In genomic region chr9:122446819-122447484, GRCh38 we compare ENCODE assay signal across 1 cellular context.
A peak's percentile ranks its signal among the peaks of the same experiment; 100 is the strongest.
TF ChIP-seq lines count a peak whose summit lies in the region.

No MANE protein-coding gene starts in this region.

TF ChIP-seq in K562, 482 proteins besides CTCF, POLR2A, EP300 and RAD21 (continued from another document and continues in another):
- TF ChIP-seq, protein P1, sequence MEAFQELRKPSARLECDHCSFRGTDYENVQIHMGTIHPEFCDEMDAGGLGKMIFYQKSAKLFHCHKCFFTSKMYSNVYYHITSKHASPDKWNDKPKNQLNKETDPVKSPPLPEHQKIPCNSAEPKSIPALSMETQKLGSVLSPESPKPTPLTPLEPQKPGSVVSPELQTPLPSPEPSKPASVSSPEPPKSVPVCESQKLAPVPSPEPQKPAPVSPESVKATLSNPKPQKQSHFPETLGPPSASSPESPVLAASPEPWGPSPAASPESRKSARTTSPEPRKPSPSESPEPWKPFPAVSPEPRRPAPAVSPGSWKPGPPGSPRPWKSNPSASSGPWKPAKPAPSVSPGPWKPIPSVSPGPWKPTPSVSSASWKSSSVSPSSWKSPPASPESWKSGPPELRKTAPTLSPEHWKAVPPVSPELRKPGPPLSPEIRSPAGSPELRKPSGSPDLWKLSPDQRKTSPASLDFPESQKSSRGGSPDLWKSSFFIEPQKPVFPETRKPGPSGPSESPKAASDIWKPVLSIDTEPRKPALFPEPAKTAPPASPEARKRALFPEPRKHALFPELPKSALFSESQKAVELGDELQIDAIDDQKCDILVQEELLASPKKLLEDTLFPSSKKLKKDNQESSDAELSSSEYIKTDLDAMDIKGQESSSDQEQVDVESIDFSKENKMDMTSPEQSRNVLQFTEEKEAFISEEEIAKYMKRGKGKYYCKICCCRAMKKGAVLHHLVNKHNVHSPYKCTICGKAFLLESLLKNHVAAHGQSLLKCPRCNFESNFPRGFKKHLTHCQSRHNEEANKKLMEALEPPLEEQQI (IDR thresholded peaks at IDR 0.05), result peak; percentile 71
- TF ChIP-seq MYBL2 (IDR thresholded peaks at IDR 0.05; ENCODE audit: low read depth), result no peak
- no peak for TF ChIP-seq MYBL2 (CRISPR knock-in tag; IDR thresholded peaks at IDR 0.05; ENCODE audit: borderline replicate concordance)
- no peak for TF ChIP-seq SREBF2 (CRISPR knock-in tag; IDR thresholded peaks at IDR 0.05)
- TF ChIP-seq, protein P2, sequence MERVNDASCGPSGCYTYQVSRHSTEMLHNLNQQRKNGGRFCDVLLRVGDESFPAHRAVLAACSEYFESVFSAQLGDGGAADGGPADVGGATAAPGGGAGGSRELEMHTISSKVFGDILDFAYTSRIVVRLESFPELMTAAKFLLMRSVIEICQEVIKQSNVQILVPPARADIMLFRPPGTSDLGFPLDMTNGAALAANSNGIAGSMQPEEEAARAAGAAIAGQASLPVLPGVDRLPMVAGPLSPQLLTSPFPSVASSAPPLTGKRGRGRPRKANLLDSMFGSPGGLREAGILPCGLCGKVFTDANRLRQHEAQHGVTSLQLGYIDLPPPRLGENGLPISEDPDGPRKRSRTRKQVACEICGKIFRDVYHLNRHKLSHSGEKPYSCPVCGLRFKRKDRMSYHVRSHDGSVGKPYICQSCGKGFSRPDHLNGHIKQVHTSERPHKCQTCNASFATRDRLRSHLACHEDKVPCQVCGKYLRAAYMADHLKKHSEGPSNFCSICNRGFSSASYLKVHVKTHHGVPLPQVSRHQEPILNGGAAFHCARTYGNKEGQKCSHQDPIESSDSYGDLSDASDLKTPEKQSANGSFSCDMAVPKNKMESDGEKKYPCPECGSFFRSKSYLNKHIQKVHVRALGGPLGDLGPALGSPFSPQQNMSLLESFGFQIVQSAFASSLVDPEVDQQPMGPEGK (CRISPR knock-in tag; IDR thresholded peaks at IDR 0.05; ENCODE audit: borderline replicate concordance), result no peak
- TF ChIP-seq HNRNPH1 (optimal IDR thresholded peaks at IDR 0.05; ENCODE audit: low read depth, low read length), result no peak
- TF ChIP-seq RUNX1 (IDR thresholded peaks at IDR 0.05; ENCODE audit: low read depth), result no peak
- no peak for TF ChIP-seq ZNF436 (CRISPR knock-in tag; IDR thresholded peaks at IDR 0.05)
- no peak for TF ChIP-seq SAFB2 (IDR thresholded peaks at IDR 0.05; ENCODE audit: borderline replicate concordance, low read depth, low read length, severe bottlenecking)
- no peak for TF ChIP-seq E2F4 (CRISPR knock-in tag; IDR thresholded peaks at IDR 0.05; ENCODE audit: low read depth)
- TF ChIP-seq MBD2 (IDR thresholded peaks at IDR 0.05; ENCODE audit: borderline replicate concordance, low read depth), result peak; percentile 30; the same call in 1 of the 2 replicates
- no peak for TF ChIP-seq SIN3B (IDR thresholded peaks at IDR 0.05; ENCODE audit: low read depth)
- peak; percentile 32 for TF ChIP-seq TAF9B (IDR thresholded peaks at IDR 0.05; ENCODE audit: partially characterized antibody)
- no peak for TF ChIP-seq ZNF165 (CRISPR knock-in tag; IDR thresholded peaks at IDR 0.05; ENCODE audit: borderline replicate concordance)
- TF ChIP-seq, protein P3, sequence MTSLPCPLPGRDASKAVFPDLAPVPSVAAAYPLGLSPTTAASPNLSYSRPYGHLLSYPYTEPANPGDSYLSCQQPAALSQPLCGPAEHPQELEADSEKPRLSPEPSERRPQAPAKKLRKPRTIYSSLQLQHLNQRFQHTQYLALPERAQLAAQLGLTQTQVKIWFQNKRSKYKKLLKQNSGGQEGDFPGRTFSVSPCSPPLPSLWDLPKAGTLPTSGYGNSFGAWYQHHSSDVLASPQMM (CRISPR knock-in tag; IDR thresholded peaks at IDR 0.05), result no peak
- no peak for TF ChIP-seq TCF7 (IDR thresholded peaks at IDR 0.05; ENCODE audit: borderline replicate concordance)
- TF ChIP-seq ZNF324 (CRISPR knock-in tag; IDR thresholded peaks at IDR 0.05), result no peak
- TF ChIP-seq HOXB6 (CRISPR knock-in tag; IDR thresholded peaks at IDR 0.05; ENCODE audit: borderline replicate concordance), result no peak
- no peak for TF ChIP-seq ZNF140 (CRISPR knock-in tag; IDR thresholded peaks at IDR 0.05)
- TF ChIP-seq ARID1B (IDR thresholded peaks at IDR 0.05), result peak; percentile 99
- TF ChIP-seq BRD4 (IDR thresholded peaks at IDR 0.05), result no peak
- no peak for TF ChIP-seq PTRF (tag; IDR thresholded peaks at IDR 0.05)
- TF ChIP-seq, protein P4, sequence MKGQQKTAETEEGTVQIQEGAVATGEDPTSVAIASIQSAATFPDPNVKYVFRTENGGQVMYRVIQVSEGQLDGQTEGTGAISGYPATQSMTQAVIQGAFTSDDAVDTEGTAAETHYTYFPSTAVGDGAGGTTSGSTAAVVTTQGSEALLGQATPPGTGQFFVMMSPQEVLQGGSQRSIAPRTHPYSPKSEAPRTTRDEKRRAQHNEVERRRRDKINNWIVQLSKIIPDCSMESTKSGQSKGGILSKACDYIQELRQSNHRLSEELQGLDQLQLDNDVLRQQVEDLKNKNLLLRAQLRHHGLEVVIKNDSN (CRISPR knock-in tag; IDR thresholded peaks at IDR 0.05), result no peak
- no peak for TF ChIP-seq EHMT2 (IDR thresholded peaks at IDR 0.05)
- TF ChIP-seq KLF16 (IDR thresholded peaks at IDR 0.05), result peak; percentile 91
- no peak for TF ChIP-seq SMC3 (conservative IDR thresholded peaks at IDR 0.05; ENCODE audit: insufficient read depth, low read depth, low read length)
- TF ChIP-seq SMARCB1 (IDR thresholded peaks at IDR 0.05; ENCODE audit: insufficient read length, low read depth), result no peak
- no peak for TF ChIP-seq NCOA6 (IDR thresholded peaks at IDR 0.05)
- TF ChIP-seq ATF3 (IDR thresholded peaks at IDR 0.05), result peak; percentile 42; the same call in 1 of the 2 replicates
- TF ChIP-seq ATF3 (CRISPR knock-in tag; conservative IDR thresholded peaks at IDR 0.05), result no peak
- no peak for TF ChIP-seq RFX1 (IDR thresholded peaks at IDR 0.05)
- TF ChIP-seq XRCC3 (IDR thresholded peaks at IDR 0.05), result peak; percentile 59; the same call in 1 of the 2 replicates
- no peak for TF ChIP-seq JUN (IDR thresholded peaks at IDR 0.05; ENCODE audit: borderline replicate concordance, low read depth, low read length)
- TF ChIP-seq JUN (CRISPR knock-in tag; IDR thresholded peaks at IDR 0.05; ENCODE audit: borderline replicate concordance), result no peak
- no peak for TF ChIP-seq MCM5 (IDR thresholded peaks at IDR 0.05; ENCODE audit: low read depth)
- TF ChIP-seq ELF2 (CRISPR knock-in tag; IDR thresholded peaks at IDR 0.05), result no peak
- TF ChIP-seq YBX1 (IDR thresholded peaks at IDR 0.05), result no peak
- TF ChIP-seq POLR3A (IDR thresholded peaks at IDR 0.05; ENCODE audit: borderline replicate concordance, extremely low read depth, insufficient read depth, insufficient read length), result no peak
- no peak for TF ChIP-seq ZNF121 (CRISPR knock-in tag; conservative IDR thresholded peaks at IDR 0.05)
- TF ChIP-seq HMGN3 (IDR thresholded peaks at IDR 0.05; ENCODE audit: borderline replicate concordance, extremely low read depth, insufficient read length, low read depth, low read length), result no peak
- no peak for TF ChIP-seq STAG1 (CRISPR knock-in tag; IDR thresholded peaks at IDR 0.05; ENCODE audit: borderline replicate concordance)
- TF ChIP-seq MED1 (CRISPR knock-in tag; IDR thresholded peaks at IDR 0.05; ENCODE audit: borderline replicate concordance), result no peak
- TF ChIP-seq ZBTB8A (IDR thresholded peaks at IDR 0.05; ENCODE audit: partially characterized antibody), result no peak
- TF ChIP-seq, protein P5, sequence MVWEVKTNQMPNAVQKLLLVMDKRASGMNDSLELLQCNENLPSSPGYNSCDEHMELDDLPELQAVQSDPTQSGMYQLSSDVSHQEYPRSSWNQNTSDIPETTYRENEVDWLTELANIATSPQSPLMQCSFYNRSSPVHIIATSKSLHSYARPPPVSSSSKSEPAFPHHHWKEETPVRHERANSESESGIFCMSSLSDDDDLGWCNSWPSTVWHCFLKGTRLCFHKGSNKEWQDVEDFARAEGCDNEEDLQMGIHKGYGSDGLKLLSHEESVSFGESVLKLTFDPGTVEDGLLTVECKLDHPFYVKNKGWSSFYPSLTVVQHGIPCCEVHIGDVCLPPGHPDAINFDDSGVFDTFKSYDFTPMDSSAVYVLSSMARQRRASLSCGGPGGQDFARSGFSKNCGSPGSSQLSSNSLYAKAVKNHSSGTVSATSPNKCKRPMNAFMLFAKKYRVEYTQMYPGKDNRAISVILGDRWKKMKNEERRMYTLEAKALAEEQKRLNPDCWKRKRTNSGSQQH (CRISPR knock-in tag; IDR thresholded peaks at IDR 0.05), result no peak
- no peak for TF ChIP-seq ZFP1 (CRISPR knock-in tag; IDR thresholded peaks at IDR 0.05)
- no peak for TF ChIP-seq CHD4 (IDR thresholded peaks at IDR 0.05; ENCODE audit: insufficient read depth, insufficient replicate concordance, low read depth, low read length, poor library complexity, severe bottlenecking)
- TF ChIP-seq ZNF655 (CRISPR knock-in tag; IDR thresholded peaks at IDR 0.05), result no peak
- no peak for TF ChIP-seq TRIM25 (IDR thresholded peaks at IDR 0.05; ENCODE audit: borderline replicate concordance)
- TF ChIP-seq, protein P6, sequence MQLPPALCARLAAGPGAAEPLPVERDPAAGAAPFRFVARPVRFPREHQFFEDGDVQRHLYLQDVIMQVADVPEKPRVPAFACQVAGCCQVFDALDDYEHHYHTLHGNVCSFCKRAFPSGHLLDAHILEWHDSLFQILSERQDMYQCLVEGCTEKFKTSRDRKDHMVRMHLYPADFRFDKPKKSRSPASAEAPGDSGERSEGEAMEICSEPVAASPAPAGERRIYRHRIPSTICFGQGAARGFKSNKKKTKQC (CRISPR knock-in tag; IDR thresholded peaks at IDR 0.05), result no peak
- TF ChIP-seq FOS (IDR thresholded peaks at IDR 0.05; ENCODE audit: extremely low read depth, insufficient read length), result no peak
- no peak for TF ChIP-seq TAF15 (IDR thresholded peaks at IDR 0.05; ENCODE audit: low read depth, low read length)
- TF ChIP-seq CAMTA2 (CRISPR knock-in tag; conservative IDR thresholded peaks at IDR 0.05), result no peak
- TF ChIP-seq MIER1 (IDR thresholded peaks at IDR 0.05; ENCODE audit: low read depth), result peak; percentile 53; the same call in 1 of the 2 replicates
- no peak for TF ChIP-seq CREBBP (IDR thresholded peaks at IDR 0.05; ENCODE audit: low read depth, low read length)
- no peak for TF ChIP-seq SIRT6 (IDR thresholded peaks at IDR 0.05; ENCODE audit: low read depth, low read length)
- TF ChIP-seq SNIP1 (IDR thresholded peaks at IDR 0.05; ENCODE audit: low read depth), result no peak; the same call in 1 of the 2 replicates
- TF ChIP-seq KDM4B (IDR thresholded peaks at IDR 0.05; ENCODE audit: borderline replicate concordance in 2 of 2, low read depth in 1 of 2), result no peak
- no peak for TF ChIP-seq ZC3H8 (IDR thresholded peaks at IDR 0.05)
- TF ChIP-seq EZH2 (IDR thresholded peaks at IDR 0.05; ENCODE audit: borderline replicate concordance, low read depth, low read length), result no peak
- TF ChIP-seq, protein P7, sequence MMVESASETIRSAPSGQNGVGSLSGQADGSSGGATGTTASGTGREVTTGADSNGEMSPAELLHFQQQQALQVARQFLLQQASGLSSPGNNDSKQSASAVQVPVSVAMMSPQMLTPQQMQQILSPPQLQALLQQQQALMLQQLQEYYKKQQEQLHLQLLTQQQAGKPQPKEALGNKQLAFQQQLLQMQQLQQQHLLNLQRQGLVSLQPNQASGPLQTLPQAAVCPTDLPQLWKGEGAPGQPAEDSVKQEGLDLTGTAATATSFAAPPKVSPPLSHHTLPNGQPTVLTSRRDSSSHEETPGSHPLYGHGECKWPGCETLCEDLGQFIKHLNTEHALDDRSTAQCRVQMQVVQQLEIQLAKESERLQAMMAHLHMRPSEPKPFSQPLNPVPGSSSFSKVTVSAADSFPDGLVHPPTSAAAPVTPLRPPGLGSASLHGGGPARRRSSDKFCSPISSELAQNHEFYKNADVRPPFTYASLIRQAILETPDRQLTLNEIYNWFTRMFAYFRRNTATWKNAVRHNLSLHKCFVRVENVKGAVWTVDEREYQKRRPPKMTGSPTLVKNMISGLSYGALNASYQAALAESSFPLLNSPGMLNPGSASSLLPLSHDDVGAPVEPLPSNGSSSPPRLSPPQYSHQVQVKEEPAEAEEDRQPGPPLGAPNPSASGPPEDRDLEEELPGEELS (CRISPR knock-in tag; IDR thresholded peaks at IDR 0.05; ENCODE audit: borderline replicate concordance), result no peak
- no peak for TF ChIP-seq ZSCAN32 (CRISPR knock-in tag; IDR thresholded peaks at IDR 0.05)
- no peak for TF ChIP-seq HCFC1 (IDR thresholded peaks at IDR 0.05; ENCODE audit: low read depth, low read length)
